ENCODE assay signal across 12 cellular contexts in the genomic region with DNA sequence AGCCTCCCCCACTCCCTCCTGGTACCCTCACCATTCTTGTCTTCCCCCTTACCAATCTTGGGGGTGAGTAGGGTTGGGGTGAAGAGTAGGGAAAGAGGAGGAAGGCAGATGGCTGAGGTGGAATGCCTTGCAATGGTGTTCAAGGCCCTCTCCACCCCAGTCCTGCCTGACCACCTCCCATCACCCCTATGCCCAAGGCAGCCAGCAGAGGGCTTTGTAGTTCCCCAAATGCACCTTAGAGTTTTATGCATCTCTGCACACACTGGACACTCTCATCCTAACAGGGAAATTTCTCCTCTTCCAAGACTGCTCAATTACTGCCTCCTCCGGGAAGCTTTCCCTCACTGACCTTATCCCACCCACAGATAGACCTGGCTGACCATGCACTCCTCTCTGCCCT. TPM values are rescaled to one million over a fixed set of nuclear protein-coding genes. Genes with fewer than 3 reads are reported as not detected.
DNase-seq lines count a peak whose midpoint lies in the region; ATAC-seq and TF ChIP-seq lines count a peak whose summit lies in the region.
"Had no signal": no experiment of that assay in that cellular context is flagged by ENCODE, and none has a peak within 500 bp of the region (broad histone marks: within the 10 kb centered on the region; RNA-seq: fewer than 3 reads in every experiment).

No MANE protein-coding gene starts in this region.

- TF ChIP-seq CTCF in left ventricle myocardium inferior (IDR thresholded peaks at IDR 0.05; ENCODE audit: borderline replicate concordance), result peak; percentile 23
- peak; percentile 60; the same call in 1 of the 2 replicates for TF ChIP-seq CTCF in Panc1 (IDR thresholded peaks at IDR 0.05)
- no peak for TF ChIP-seq CTCF in coronary artery (IDR thresholded peaks at IDR 0.05)

- H3K27me3 ChIP-seq in left ventricle myocardium inferior (ENCODE audit: low read depth) (no peaks in the 10 kb centered on the region), Panc1 (ENCODE audit: control insufficient read depth, insufficient read depth, low read length) (no peaks in the 10 kb centered on the region)

- no TSS peak for BruUV-seq in Panc1 (replicated peaks; lab: Mats Ljungman, UMichigan)

- POLR2A ChIA-PET in Panc1 (lab: Charles Lee), result interaction anchor here (0.6 kb wide), 1 partner anchor 77 kb away, joined by 3 read pairs; no protein-coding TSS in a partner anchor

- H3K27me3 Mint-ChIP-seq in activated CD8-positive, alpha-beta memory T cell treated with anti-CD3 and anti-CD28 coated beads, Interleukin-2, amount 10 ng/mL, durations not matched to agents 7 days and 5 days, result no peaks in the 10 kb centered on the region

- intact Hi-C loops in left ventricle myocardium inferior (cut with micrococcal nuclease), result no loop called here
- intact Hi-C loops in left ventricle myocardium superior (cut with micrococcal nuclease), result no loop called here
- intact Hi-C loops in Panc1 (cut with micrococcal nuclease; ENCODE audit: unreplicated experiment), result no loop called here

- no peak for DNase-seq in left ventricle myocardium inferior
- no peak for DNase-seq in left ventricle myocardium superior
- DNase-seq in Panc1 (ENCODE audit: low read depth, low spot score), result no peak
- peak; percentile 19 for DNase-seq in fibroblast of peridontal ligament (ENCODE audit: extremely low read depth)
- no peak for DNase-seq in activated CD8-positive, alpha-beta memory T cell treated with anti-CD3 and anti-CD28 coated beads, Interleukin-2, amount 10 ng/mL, durations not matched to agents 7 days and 5 days
- no peak for DNase-seq in coronary artery (ENCODE audit: low spot score)
- DNase-seq in NCI-H1694 (lab: John Stamatoyannopoulos, UW), result no peak
- DNase-seq: NCI-H2029 treated with DMSO at 0.1 percent for 48 hours had no signal

- no peak overlapping the region for H3K4me3 Mint-ChIP-seq in activated CD8-positive, alpha-beta memory T cell treated with anti-CD3 and anti-CD28 coated beads, Interleukin-2, amount 10 ng/mL, durations not matched to agents 7 days and 5 days
- H3K4me3 Mint-ChIP-seq: stimulated activated naive CD8-positive, alpha-beta T cell treated with anti-CD3 and anti-CD28 coated beads, Interleukin-15, Interleukin-2, amounts not matched to agents 100 ng/mL and 50 ng/mL, for 24 hours had no signal

- H3K27ac Mint-ChIP-seq in activated CD8-positive, alpha-beta memory T cell treated with anti-CD3 and anti-CD28 coated beads, Interleukin-2, amount 10 ng/mL, durations not matched to agents 7 days and 5 days, result no peak overlapping the region
- H3K27ac Mint-ChIP-seq: stimulated activated naive CD8-positive, alpha-beta T cell treated with anti-CD3 and anti-CD28 coated beads, Interleukin-15, Interleukin-2, amounts not matched to agents 100 ng/mL and 50 ng/mL, for 24 hours had no signal

- in situ Hi-C loops in Panc1 (cut with HindIII; ENCODE audit: low pct_unique_long_range_greater_than_20kb, low sequenced_read_pairs), result no loop called here

- H3K4me1 ChIP-seq in left ventricle myocardium inferior, result no peaks in the 10 kb centered on the region
- H3K4me1 ChIP-seq in Panc1 (ENCODE audit: control insufficient read depth, insufficient read depth, low read length), result no peaks in the 10 kb centered on the region

- ATAC-seq in left ventricle myocardium superior (no peak), Panc1 (peak; percentile 58; the same call in 1 of the 2 replicates), GM21717 (IDR thresholded peaks at IDR 0.05; ENCODE audit: unreplicated experiment) (no peak)
- no peak for ATAC-seq in activated CD8-positive, alpha-beta memory T cell treated with anti-CD3 and anti-CD28 coated beads, Interleukin-2, amount 10 ng/mL, durations not matched to agents 7 days and 5 days

- no peak overlapping the region for H3K27ac ChIP-seq in left ventricle myocardium inferior (replicated peaks)
- H3K27ac ChIP-seq in Panc1 (ENCODE audit: low read length), result no peak overlapping the region
- no peak overlapping the region for H3K27ac ChIP-seq in coronary artery

- H3K9me3 ChIP-seq in left ventricle myocardium inferior (replicated peaks) (no peaks in the 10 kb centered on the region), Panc1 (ENCODE audit: control insufficient read depth, insufficient read depth, low read depth, low read length) (no peaks in the 10 kb centered on the region)

- no peak overlapping the region for H3K4me3 ChIP-seq in left ventricle myocardium inferior
- no peak overlapping the region for H3K4me3 ChIP-seq in Panc1 (ENCODE audit: low read depth in 2 of 2, low read length in 2 of 2)
- H3K4me3 ChIP-seq in coronary artery, result no peak overlapping the region
- H3K4me3 ChIP-seq: smooth muscle cell had no signal

- H3K36me3 ChIP-seq in left ventricle myocardium inferior (no peaks in the 10 kb centered on the region), Panc1 (ENCODE audit: control insufficient read depth, insufficient read depth, low read length) (no peaks in the 10 kb centered on the region)

- H3K36me3 Mint-ChIP-seq in activated CD8-positive, alpha-beta memory T cell treated with anti-CD3 and anti-CD28 coated beads, Interleukin-2, amount 10 ng/mL, durations not matched to agents 7 days and 5 days, result no peaks in the 10 kb centered on the region

- CTCF ChIA-PET in Panc1 (lab: Charles Lee), result no interaction called here
- CTCF ChIA-PET in activated CD8-positive, alpha-beta memory T cell treated with anti-CD3 and anti-CD28 coated beads, Interleukin-2, amount 10 ng/mL, durations not matched to agents 7 days and 5 days (lab: Charles Lee), result interaction anchor here (0.6 to 0.9 kb wide), 2 partner anchors 8 to 13 kb away, joined by 3 to 4 read pairs; no protein-coding TSS in a partner anchor

- H3K9me3 Mint-ChIP-seq in activated CD8-positive, alpha-beta memory T cell treated with anti-CD3 and anti-CD28 coated beads, Interleukin-2, amount 10 ng/mL, durations not matched to agents 7 days and 5 days (ENCODE audit: low read depth), result no peaks in the 10 kb centered on the region
- H3K9me3 Mint-ChIP-seq: stimulated activated naive CD8-positive, alpha-beta T cell treated with anti-CD3 and anti-CD28 coated beads, Interleukin-15, Interleukin-2, amounts not matched to agents 100 ng/mL and 50 ng/mL, for 24 hours had no signal

- no peaks in the 10 kb centered on the region for H3K4me1 Mint-ChIP-seq in activated CD8-positive, alpha-beta memory T cell treated with anti-CD3 and anti-CD28 coated beads, Interleukin-2, amount 10 ng/mL, durations not matched to agents 7 days and 5 days

RNA-seq across cellular contexts. Expression of a gene that starts 15.4 kb away (rescaled TPM):
- total RNA-seq in left ventricle myocardium inferior, result 4.6 TPM
- total RNA-seq in left ventricle myocardium superior, result 3.5 TPM
- total RNA-seq in Panc1 (2021; ENCODE audit: unreplicated experiment), result 3.9 TPM
- 6.4 TPM for polyA plus RNA-seq in Panc1 (2012; ENCODE audit: insufficient read length)
- not detected for total RNA-seq in activated CD8-positive, alpha-beta memory T cell treated with anti-CD3 and anti-CD28 coated beads, Interleukin-2, amount 10 ng/mL, durations not matched to agents 7 days and 5 days

RNA-seq across cellular contexts. Expression of a gene that starts 30.1 kb away (rescaled TPM):
- total RNA-seq in left ventricle myocardium inferior (not detected), left ventricle myocardium superior (not detected), Panc1 (2021; ENCODE audit: unreplicated experiment) (23.3 TPM)
- polyA plus RNA-seq in Panc1 (2012; ENCODE audit: insufficient read length), result 12.9 TPM
- not detected for total RNA-seq in activated CD8-positive, alpha-beta memory T cell treated with anti-CD3 and anti-CD28 coated beads, Interleukin-2, amount 10 ng/mL, durations not matched to agents 7 days and 5 days
- polyA plus RNA-seq: liver, smooth muscle cell had no signal

RNA-seq across cellular contexts. Expression of a gene that starts 41.2 kb away (rescaled TPM):
- total RNA-seq in left ventricle myocardium inferior, result 120 TPM
- 135 TPM for total RNA-seq in left ventricle myocardium superior
- 337 TPM for total RNA-seq in Panc1 (2021; ENCODE audit: unreplicated experiment)
- polyA plus RNA-seq in Panc1 (2012; ENCODE audit: insufficient read length), result 314 TPM
- 100 to 1,000 TPM; 137 to 170 TPM for total RNA-seq in activated CD8-positive, alpha-beta memory T cell treated with anti-CD3 and anti-CD28 coated beads, Interleukin-2, amount 10 ng/mL, durations not matched to agents 7 days and 5 days

Comparison
In these comparisons a context has a peak if more than half of its experiments do, and no peak if none do; other contexts are left out.
1. RNA of a gene that starts 30.1 kb away (total RNA-seq): 23.3 TPM in Panc1 (single experiment); not detected in activated CD8-positive, alpha-beta memory T cell treated with anti-CD3 and anti-CD28 coated beads, Interleukin-2, amount 10 ng/mL, durations not matched to agents 7 days and 5 days, not detected in left ventricle myocardium inferior (single experiment) and not detected in left ventricle myocardium superior (single experiment); every median in the first group is over 10 times any median in the second.